12 cellular contexts compared by ENCODE assay signal in the genomic region with DNA sequence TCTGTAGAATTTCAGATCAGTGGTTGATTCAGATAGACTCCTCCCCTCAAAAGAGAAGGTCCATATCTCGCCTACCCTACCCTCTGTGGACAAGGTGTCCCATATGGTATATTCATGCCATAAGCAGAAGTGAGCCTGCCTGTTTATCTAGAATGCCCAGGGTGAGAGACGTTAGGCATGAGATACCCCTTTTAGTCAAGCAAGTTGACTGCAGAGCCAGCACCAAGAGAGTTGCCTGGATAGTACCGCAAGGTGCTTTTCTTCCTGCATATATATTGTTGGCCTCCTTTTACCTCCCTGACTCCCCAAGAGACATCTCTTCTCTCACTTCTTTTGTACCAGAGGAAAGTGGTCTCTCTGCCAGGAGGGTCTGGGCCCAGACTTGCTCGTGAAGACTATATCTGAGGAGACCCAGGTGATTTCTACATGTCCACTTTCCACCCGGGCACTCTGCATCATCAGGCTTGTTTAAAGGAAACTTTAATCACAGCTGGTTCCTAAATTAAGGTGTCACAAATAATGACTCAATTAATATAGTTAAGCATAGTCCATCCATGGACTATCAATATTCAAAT. TPM values are rescaled to one million over a fixed set of nuclear protein-coding genes. Genes with fewer than 3 reads are reported as not detected.
DNase-seq lines count a peak whose midpoint lies in the region; ATAC-seq and TF ChIP-seq lines count a peak whose summit lies in the region.
"Had no signal": no experiment of that assay in that cellular context is flagged by ENCODE, and none has a peak within 500 bp of the region (broad histone marks: within the 10 kb centered on the region; RNA-seq: fewer than 3 reads in every experiment).

No MANE protein-coding gene starts in this region.

- H3K36me3 ChIP-seq in mucosa of rectum (ENCODE audit: control insufficient read depth in 2 of 2, insufficient read depth in 2 of 2, low read length in 2 of 2) (no peaks in the 10 kb centered on the region), right atrium auricular region (no peaks in the 10 kb centered on the region), brain microvascular endothelial cell (replicated peaks) (peaks cover 4% of the 10 kb centered on the region)

- H3K27me3 ChIP-seq in mucosa of rectum (ENCODE audit: control insufficient read depth in 2 of 2, insufficient read depth in 2 of 2, low read length in 2 of 2) (peaks cover 3 to 14% of the 10 kb centered on the region in 2 donors), right atrium auricular region (no peaks in the 10 kb centered on the region), brain microvascular endothelial cell (replicated peaks) (no peaks in the 10 kb centered on the region)

- CTCF ChIA-PET in T-cell (lab: Charles Lee): interaction anchor here in 1 of 2 donors (0.6 to 1.3 kb wide), 9 partner anchors 7 to 480 kb away, joined by 3 to 8 read pairs (median 3); no protein-coding TSS in a partner anchor

- H3K27ac ChIP-seq in mucosa of rectum (ENCODE audit: low read depth in 2 of 2, low read length in 2 of 2): peak overlapping the region; percentile 46
- H3K27ac ChIP-seq in right atrium auricular region: no peak overlapping the region
- H3K27ac ChIP-seq in brain microvascular endothelial cell: no peak overlapping the region
- H3K27ac ChIP-seq: GM23248, psoas muscle had no signal

- peak overlapping the region; percentile 93 to 98 for H3K27ac Mint-ChIP-seq in T-cell

- peaks cover 58 to 85% (median 65%) of the 10 kb centered on the region in 3 donors for H3K4me1 Mint-ChIP-seq in T-cell

- H3K4me3 Mint-ChIP-seq in T-cell: peak overlapping the region; percentile 90 to 97 (median 94)

- H3K4me3 ChIP-seq in GM12865 (ENCODE audit: low read depth, low read length) (peak overlapping the region; percentile 95), mucosa of rectum (ENCODE audit: low read length in 2 of 2) (peak overlapping the region in 1 of 2 donors; percentile 48), right atrium auricular region (no peak overlapping the region), brain microvascular endothelial cell (ENCODE audit: low read depth, low read length) (no peak overlapping the region)
- H3K4me3 ChIP-seq: GM23248, psoas muscle had no signal

- peak; percentile 66 for DNase-seq in GM12865 (ENCODE audit: low read depth)
- DNase-seq in T-cell: peak in 3 of 34 experiments; percentile 9 to 19 (median 15)
- no peak for DNase-seq in right atrium auricular region (ENCODE audit: low spot score)
- DNase-seq in brain microvascular endothelial cell: no peak
- DNase-seq: amygdala, GM23248, NCI-H2227 treated with DMSO at 0.1 percent for 48 hours, psoas muscle had no signal

- peaks cover 51% of the 10 kb centered on the region for H3K36me3 Mint-ChIP-seq in T-cell

- POLR2A ChIA-PET in T-cell (lab: Charles Lee): interaction anchor here (0.5 to 0.6 kb wide), 4 partner anchors 22 to 354 kb away, joined by 3 to 5 read pairs (median 4); no protein-coding TSS in a partner anchor

- H3K4me1 ChIP-seq in mucosa of rectum (ENCODE audit: control insufficient read depth in 2 of 2, insufficient read depth in 2 of 2, low read length in 2 of 2) (peaks cover 5 to 8% of the 10 kb centered on the region in 2 donors), right atrium auricular region (peaks cover 0 to 9% of the 10 kb centered on the region in 2 donors)
- H3K4me1 ChIP-seq: psoas muscle had no signal

- H3K9me3 Mint-ChIP-seq in T-cell: no peaks in the 10 kb centered on the region

- peak overlapping the region; percentile 5 to 25 for H3K9ac ChIP-seq in mucosa of rectum (ENCODE audit: low read depth in 1 of 2, low read length in 2 of 2)
- H3K9ac ChIP-seq: GM23248 had no signal

- in situ Hi-C loops in brain microvascular endothelial cell (cut with HindIII; ENCODE audit: low pct_ligation_motif_present, low sequenced_read_pairs): loop anchor here (10.0 kb wide), 1 partner anchor 356 kb away; no protein-coding TSS in a partner anchor

- H3K9me3 ChIP-seq in mucosa of rectum (ENCODE audit: control insufficient read depth in 2 of 2, low read length in 2 of 2) (no peaks in the 10 kb centered on the region), right atrium auricular region (no peaks in the 10 kb centered on the region)
- H3K9me3 ChIP-seq: psoas muscle had no signal

- TF ChIP-seq CTCF in GM12865 (IDR thresholded peaks at IDR 0.05; ENCODE audit: insufficient read depth, low read depth, low read length, missing control alignments): no peak
- no peak for TF ChIP-seq CTCF in right atrium auricular region (IDR thresholded peaks at IDR 0.05)
- TF ChIP-seq CTCF in brain microvascular endothelial cell (IDR thresholded peaks at IDR 0.05; ENCODE audit: low read depth, low read length, missing control alignments): no peak

- no peaks in the 10 kb centered on the region for H3K27me3 Mint-ChIP-seq in T-cell

- ATAC-seq in GM21390 (IDR thresholded peaks at IDR 0.05; ENCODE audit: unreplicated experiment) (peak; percentile 15), T-cell (replicated peaks in 1 of 4) (no peak), HG02870 (IDR thresholded peaks at IDR 0.05; ENCODE audit: unreplicated experiment) (no peak), GM21737 (IDR thresholded peaks at IDR 0.05; ENCODE audit: unreplicated experiment) (no peak)
- ATAC-seq: psoas muscle had no signal

RNA-seq across cellular contexts. Expression of a gene that starts 4.0 kb away (rescaled TPM):
- 100 to 1,000 TPM; 150 to 318 (median 255) TPM for total RNA-seq in T-cell
- total RNA-seq in right atrium auricular region: 1 to 10 TPM in 1 of 2 donors, under 1 TPM in 1; 0.96 to 1.8 TPM

Comparison
In these comparisons a context has a peak if more than half of its experiments do, and no peak if none do; other contexts are left out.
1. H3K27ac ChIP-seq: peak in mucosa of rectum (2 of 2); none in right atrium auricular region (0 of 2) and brain microvascular endothelial cell (single experiment).
2. RNA of a gene that starts 4.0 kb away (total RNA-seq): 150 to 318 TPM in T-cell; 0.96 to 1.8 TPM in right atrium auricular region; every median in the first group is over 10 times any median in the second.